16 cellular contexts compared by ENCODE assay signal in genomic region chr2:181999255-181999654, GRCh38.
"Had no signal": no experiment of that assay in that cellular context is flagged by ENCODE, and none has a peak within 500 bp of the region (broad histone marks: within the 10 kb centered on the region; RNA-seq: fewer than 3 reads in every experiment).

No MANE protein-coding gene starts in this region.

- H3K36me3 ChIP-seq: MG63, Peyer's patch, SJCRH30 had no signal

- H3K27me3 ChIP-seq: MG63, Peyer's patch, SJCRH30 had no signal

- DNase-seq: IMR-90; Karpas-422; KG1; MG63; NCI-H1048; NCI-H2081 treated with DMSO at 0.1 percent for 48 hours; NCI-H2227 treated with DMSO at 0.1 percent for 48 hours; NCI-H524; NCI-H526 treated with DMSO at 0.1 percent for 48 hours; NK-92 treated with Interleukin-12 subunit alpha and Interleukin-12 subunit beta, amount 100 ng/mL, for 24 hours; PC-9; Peyer's patch; SHP77 treated with DMSO at 0.1 percent for 48 hours; SJCRH30; T-helper 1 cell; T-helper 17 cell had no signal

- H3K4me1 ChIP-seq: Peyer's patch, SJCRH30 had no signal

- H3K27ac ChIP-seq: PC-9, Peyer's patch, SJCRH30 had no signal

- H3K4me3 ChIP-seq: MG63, PC-9, Peyer's patch, SJCRH30 had no signal

- H3K4me2 ChIP-seq: PC-9 had no signal

- H3K9me3 ChIP-seq: MG63, Peyer's patch, SJCRH30 had no signal
